ENCODE assay signal across 11 cellular contexts in genomic region chr14:30849354-30849753, GRCh38. TPM values are rescaled to one million over a fixed set of nuclear protein-coding genes. Genes with fewer than 3 reads are reported as not detected.
DNase-seq lines count a peak whose midpoint lies in the region; ATAC-seq and TF ChIP-seq lines count a peak whose summit lies in the region.
"Had no signal": no experiment of that assay in that cellular context is flagged by ENCODE, and none has a peak within 500 bp of the region (broad histone marks: within the 10 kb centered on the region; RNA-seq: fewer than 3 reads in every experiment).

No MANE protein-coding gene starts in this region.

- intact Hi-C loops in lower leg skin (cut with DNase I; ENCODE audit: low total_unique reads): no loop called here

- TF ChIP-seq POLR2A in lower leg skin (IDR thresholded peaks at IDR 0.05): no peak

- H3K4me3 ChIP-seq in lower leg skin (ENCODE audit: low read depth, poor library complexity, severe bottlenecking): no peak overlapping the region
- H3K4me3 ChIP-seq: ascending aorta had no signal

- H3K36me3 Mint-ChIP-seq in stimulated activated effector memory CD8-positive, alpha-beta T cell treated with anti-CD3 and anti-CD28 coated beads, Interleukin-12 subunit alpha, Interleukin-12 subunit beta, amount 100 ng/mL, for 72 hours: no peaks in the 10 kb centered on the region

- no peaks in the 10 kb centered on the region for H3K9me3 Mint-ChIP-seq in stimulated activated effector memory CD8-positive, alpha-beta T cell treated with anti-CD3 and anti-CD28 coated beads, Interleukin-12 subunit alpha, Interleukin-12 subunit beta, amount 100 ng/mL, for 72 hours

- H3K4me3 Mint-ChIP-seq in stimulated activated effector memory CD8-positive, alpha-beta T cell treated with anti-CD3 and anti-CD28 coated beads, Interleukin-12 subunit alpha, Interleukin-12 subunit beta, amount 100 ng/mL, for 72 hours: no peak overlapping the region
- H3K4me3 Mint-ChIP-seq: activated CD8-positive, alpha-beta T cell treated with anti-CD3 and anti-CD28 coated beads, Interleukin-2, amount 10 ng/mL, durations not matched to agents 7 days and 5 days had no signal

- H3K27ac Mint-ChIP-seq in stimulated activated effector memory CD8-positive, alpha-beta T cell treated with anti-CD3 and anti-CD28 coated beads, Interleukin-12 subunit alpha, Interleukin-12 subunit beta, amount 100 ng/mL, for 72 hours: no peak overlapping the region
- H3K27ac Mint-ChIP-seq: activated CD8-positive, alpha-beta T cell treated with anti-CD3 and anti-CD28 coated beads, Interleukin-2, amount 10 ng/mL, durations not matched to agents 7 days and 5 days had no signal

- no peaks in the 10 kb centered on the region for H3K4me1 Mint-ChIP-seq in stimulated activated effector memory CD8-positive, alpha-beta T cell treated with anti-CD3 and anti-CD28 coated beads, Interleukin-12 subunit alpha, Interleukin-12 subunit beta, amount 100 ng/mL, for 72 hours

- no peak for DNase-seq in stimulated activated effector memory CD8-positive, alpha-beta T cell treated with anti-CD3 and anti-CD28 coated beads, Interleukin-12 subunit alpha, Interleukin-12 subunit beta, amount 100 ng/mL, for 72 hours (ENCODE audit: low spot score in 2 of 2)
- DNase-seq in lower leg skin (ENCODE audit: low spot score in 2 of 2) (no peak), pons (ENCODE audit: low spot score) (no peak), midbrain (lab: John Stamatoyannopoulos, UW) (no peak)
- DNase-seq: activated CD8-positive, alpha-beta T cell treated with anti-CD3 and anti-CD28 coated beads, Interleukin-2, amount 10 ng/mL, durations not matched to agents 7 days and 5 days; NCI-H2107; SK-N-SH had no signal

- WGBS in lower leg skin, 2 donors: 85 to 86% methylated on average over 1 of the region's 1 CpG

- ATAC-seq in GM19023 (IDR thresholded peaks at IDR 0.05; ENCODE audit: unreplicated experiment): peak; percentile 86
- ATAC-seq in HG02588 (IDR thresholded peaks at IDR 0.05; ENCODE audit: unreplicated experiment): peak; percentile 95
- ATAC-seq in HG03439 (IDR thresholded peaks at IDR 0.05; ENCODE audit: unreplicated experiment): peak; percentile 87
- peak; percentile 13 for ATAC-seq in stimulated activated effector memory CD8-positive, alpha-beta T cell treated with anti-CD3 and anti-CD28 coated beads, Interleukin-12 subunit alpha, Interleukin-12 subunit beta, amount 100 ng/mL, for 72 hours
- ATAC-seq: activated CD8-positive, alpha-beta T cell treated with anti-CD3 and anti-CD28 coated beads, Interleukin-2, amount 10 ng/mL, durations not matched to agents 7 days and 5 days had no signal

- TF ChIP-seq CTCF in lower leg skin (IDR thresholded peaks at IDR 0.05): no peak

RNA-seq across cellular contexts. Expression of gene COCH, which starts 25.0 kb away (rescaled TPM):
- 1 to 10 TPM; 3.8 to 9.6 (median 5.1) TPM for total RNA-seq in lower leg skin

Comparison
In these comparisons a context has a peak if more than half of its experiments do, and no peak if none do; other contexts are left out.
1. ATAC-seq: peak in every context shown above with its lines; median percentile 95 in HG02588; 87 in HG03439; 86 in GM19023; 13 in stimulated activated effector memory CD8-positive, alpha-beta T cell treated with anti-CD3 and anti-CD28 coated beads, Interleukin-12 subunit alpha, Interleukin-12 subunit beta, amount 100 ng/mL, for 72 hours.